1 cellular context compared by ENCODE assay signal in the genomic region with DNA sequence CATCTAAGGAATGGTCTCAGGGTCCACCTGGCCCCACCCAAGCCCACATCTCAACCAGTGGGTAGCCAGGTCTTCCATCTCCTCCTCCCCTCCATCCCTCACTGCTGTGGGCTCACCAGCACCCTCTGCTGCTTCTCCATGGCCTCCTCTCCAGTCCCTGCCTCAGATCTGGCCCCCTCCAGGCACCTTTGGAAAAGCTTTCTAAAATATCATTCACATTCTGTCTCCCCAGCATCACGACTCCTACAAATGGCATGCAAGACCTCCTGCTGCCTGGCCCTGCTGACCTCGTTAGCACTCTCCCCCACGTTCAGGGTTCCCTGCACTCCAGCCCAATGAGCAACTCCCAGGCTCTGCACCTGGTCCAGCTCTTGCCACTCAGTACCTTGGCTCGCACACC.
TF ChIP-seq lines count a peak whose summit lies in the region.

No MANE protein-coding gene starts in this region.

TF ChIP-seq in HepG2, 621 proteins besides CTCF, POLR2A, EP300 and RAD21:
- TF ChIP-seq NKX3-1 (CRISPR knock-in tag; IDR thresholded peaks at IDR 0.05) (no peak), ZNF841 (CRISPR knock-in tag; IDR thresholded peaks at IDR 0.05; ENCODE audit: borderline replicate concordance) (no peak), BHLHE40 (IDR thresholded peaks at IDR 0.05; ENCODE audit: low read length) (no peak), NFE2L1 (CRISPR knock-in tag; IDR thresholded peaks at IDR 0.05; ENCODE audit: borderline replicate concordance) (no peak), ZNF333 (CRISPR knock-in tag; IDR thresholded peaks at IDR 0.05; ENCODE audit: borderline replicate concordance) (no peak), ZNF430 (CRISPR knock-in tag; IDR thresholded peaks at IDR 0.05) (no peak)
- TF ChIP-seq, protein P1, sequence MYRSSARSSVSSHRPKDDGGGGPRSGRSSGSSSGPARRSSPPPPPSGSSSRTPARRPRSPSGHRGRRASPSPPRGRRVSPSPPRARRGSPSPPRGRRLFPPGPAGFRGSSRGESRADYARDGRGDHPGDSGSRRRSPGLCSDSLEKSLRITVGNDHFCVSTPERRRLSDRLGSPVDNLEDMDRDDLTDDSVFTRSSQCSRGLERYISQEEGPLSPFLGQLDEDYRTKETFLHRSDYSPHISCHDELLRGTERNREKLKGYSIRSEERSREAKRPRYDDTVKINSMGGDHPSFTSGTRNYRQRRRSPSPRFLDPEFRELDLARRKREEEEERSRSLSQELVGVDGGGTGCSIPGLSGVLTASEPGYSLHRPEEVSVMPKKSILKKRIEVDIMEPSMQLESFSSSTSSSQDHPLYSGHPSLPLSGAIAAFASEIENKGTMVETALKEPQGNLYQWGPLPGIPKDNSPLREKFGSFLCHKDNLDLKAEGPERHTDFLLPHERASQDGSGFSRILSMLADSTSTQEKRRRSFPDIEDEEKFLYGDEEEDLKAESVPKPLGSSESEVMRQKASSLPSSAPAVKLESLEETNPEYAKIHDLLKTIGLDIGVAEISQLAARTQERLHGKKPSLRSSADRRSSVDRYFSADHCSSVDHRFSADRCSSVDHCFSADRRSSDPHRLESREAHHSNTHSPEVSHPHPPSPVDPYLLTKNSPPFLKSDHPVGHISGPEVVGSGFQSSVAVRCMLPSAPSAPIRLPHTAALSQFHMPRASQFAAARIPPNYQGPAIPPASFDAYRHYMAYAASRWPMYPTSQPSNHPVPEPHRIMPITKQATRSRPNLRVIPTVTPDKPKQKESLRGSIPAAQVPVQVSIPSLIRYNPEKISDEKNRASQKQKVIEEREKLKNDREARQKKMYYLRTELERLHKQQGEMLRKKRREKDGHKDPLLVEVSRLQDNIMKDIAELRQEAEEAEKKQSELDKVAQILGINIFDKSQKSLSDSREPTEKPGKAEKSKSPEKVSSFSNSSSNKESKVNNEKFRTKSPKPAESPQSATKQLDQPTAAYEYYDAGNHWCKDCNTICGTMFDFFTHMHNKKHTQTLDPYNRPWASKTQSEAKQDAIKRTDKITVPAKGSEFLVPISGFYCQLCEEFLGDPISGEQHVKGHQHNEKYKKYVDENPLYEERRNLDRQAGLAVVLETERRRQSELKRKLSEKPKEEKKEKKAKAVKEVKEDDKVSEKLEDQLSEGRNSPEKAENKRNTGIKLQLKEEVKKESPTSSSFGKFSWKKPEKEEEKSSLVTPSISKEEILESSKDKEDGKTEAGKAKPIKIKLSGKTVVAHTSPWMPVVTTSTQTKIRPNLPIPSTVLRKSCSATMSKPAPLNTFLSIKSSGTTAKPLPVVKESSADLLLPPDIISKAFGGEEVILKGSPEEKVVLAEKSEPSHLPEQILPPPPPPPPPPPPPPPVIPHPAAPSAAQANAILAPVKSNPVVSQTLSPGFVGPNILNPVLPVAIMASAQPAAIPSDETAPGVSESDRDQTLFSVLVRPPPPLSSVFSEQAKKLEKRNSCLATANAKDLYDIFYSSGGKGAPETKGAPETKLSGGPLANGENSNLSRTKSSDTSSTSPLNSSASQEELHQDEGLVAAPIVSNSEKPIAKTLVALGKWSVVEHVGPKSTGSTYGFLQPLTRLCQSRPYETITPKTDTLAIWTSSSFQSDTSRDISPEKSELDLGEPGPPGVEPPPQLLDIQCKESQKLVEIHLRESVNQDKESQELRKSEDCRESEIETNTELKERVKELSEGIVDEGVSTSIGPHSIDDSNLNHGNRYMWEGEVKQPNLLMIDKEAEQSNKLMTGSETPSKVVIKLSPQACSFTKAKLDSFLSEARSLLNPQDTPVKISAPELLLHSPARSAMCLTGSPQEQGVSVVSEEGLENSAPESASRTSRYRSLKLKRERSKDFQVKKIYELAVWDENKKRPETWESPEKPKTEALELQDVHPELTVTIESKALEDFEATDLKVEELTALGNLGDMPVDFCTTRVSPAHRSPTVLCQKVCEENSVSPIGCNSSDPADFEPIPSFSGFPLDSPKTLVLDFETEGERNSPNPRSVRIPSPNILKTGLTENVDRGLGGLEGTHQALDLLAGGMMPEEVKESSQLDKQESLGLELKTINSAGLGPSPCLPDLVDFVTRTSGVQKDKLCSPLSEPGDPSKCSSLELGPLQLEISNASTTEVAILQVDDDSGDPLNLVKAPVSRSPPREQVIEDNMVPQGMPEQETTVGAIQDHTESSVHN (CRISPR knock-in tag; IDR thresholded peaks at IDR 0.05) = no peak
- TF ChIP-seq, protein P2, sequence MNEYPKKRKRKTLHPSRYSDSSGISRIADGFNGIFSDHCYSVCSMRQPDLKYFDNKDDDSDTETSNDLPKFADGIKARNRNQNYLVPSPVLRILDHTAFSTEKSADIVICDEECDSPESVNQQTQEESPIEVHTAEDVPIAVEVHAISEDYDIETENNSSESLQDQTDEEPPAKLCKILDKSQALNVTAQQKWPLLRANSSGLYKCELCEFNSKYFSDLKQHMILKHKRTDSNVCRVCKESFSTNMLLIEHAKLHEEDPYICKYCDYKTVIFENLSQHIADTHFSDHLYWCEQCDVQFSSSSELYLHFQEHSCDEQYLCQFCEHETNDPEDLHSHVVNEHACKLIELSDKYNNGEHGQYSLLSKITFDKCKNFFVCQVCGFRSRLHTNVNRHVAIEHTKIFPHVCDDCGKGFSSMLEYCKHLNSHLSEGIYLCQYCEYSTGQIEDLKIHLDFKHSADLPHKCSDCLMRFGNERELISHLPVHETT (CRISPR knock-in tag; conservative IDR thresholded peaks at IDR 0.05) = no peak
